8 cellular contexts compared by ENCODE assay signal in genomic region chr5:50440651-50441478, GRCh38. TPM values are rescaled to one million over a fixed set of nuclear protein-coding genes. Genes with fewer than 3 reads are reported as not detected.
DNase-seq lines count a peak whose midpoint lies in the region; ATAC-seq, FAIRE-seq and TF ChIP-seq lines count a peak whose summit lies in the region.

Gene EMB (minus strand): TSS chr5:50441288. CDS start chr5:50441151, 137 bp downstream.

- H3K9me3 ChIP-seq in Karpas-422 (ENCODE audit: low read length) (no peaks in the 10 kb centered on the region), astrocyte (ENCODE audit: insufficient read depth, low read depth, low read length) (no peaks in the 10 kb centered on the region)

- H3K9ac ChIP-seq in Karpas-422 (ENCODE audit: low read length): peak within 1 kb of the TSS; percentile 97
- peak within 1 kb of the TSS; percentile 50 for H3K9ac ChIP-seq in astrocyte (ENCODE audit: low read length)

- H3K36me3 ChIP-seq in Karpas-422 (ENCODE audit: insufficient read depth, low read length) (peaks cover 10% of the 10 kb centered on the region; the same call in 1 of the 2 replicates), astrocyte (ENCODE audit: insufficient read depth, low read length) (no peaks in the 10 kb centered on the region)

- H3K27me3 ChIP-seq in Karpas-422 (ENCODE audit: low read length) (no peaks in the 10 kb centered on the region), astrocyte (ENCODE audit: insufficient read depth, low read length) (no peaks in the 10 kb centered on the region)

- H3K4me2 ChIP-seq in Karpas-422 (ENCODE audit: low read depth, low read length, poor library complexity, severe bottlenecking) (peak within 1 kb of the TSS; percentile 85), astrocyte (ENCODE audit: low read length) (peak within 1 kb of the TSS; percentile 78)

- H3K27me3 Mint-ChIP-seq in astrocyte (ENCODE audit: low read depth, unreplicated experiment): no peaks in the 10 kb centered on the region

- H3K27ac Mint-ChIP-seq in astrocyte (ENCODE audit: unreplicated experiment): no peak within 1 kb of the TSS

- no peak within 1 kb of the TSS; the same call in 1 of the 2 replicates for H2AFZ ChIP-seq in Karpas-422 (ENCODE audit: low read length)
- H2AFZ ChIP-seq in astrocyte (ENCODE audit: low read depth, low read length): peak within 1 kb of the TSS; percentile 50

- peaks cover 70% of the 10 kb centered on the region for H3K4me1 ChIP-seq in Karpas-422 (ENCODE audit: low read length)
- no peaks in the 10 kb centered on the region for H3K4me1 ChIP-seq in astrocyte (ENCODE audit: insufficient read depth, low read length)

- no peak for TF ChIP-seq CTCF in astrocyte (IDR thresholded peaks at IDR 0.05; ENCODE audit: insufficient read depth, low read depth, low read length)

- no peaks in the 10 kb centered on the region for H3K9me3 Mint-ChIP-seq in astrocyte (ENCODE audit: unreplicated experiment)

- H3K36me3 Mint-ChIP-seq in astrocyte (ENCODE audit: low read depth, unreplicated experiment): no peaks in the 10 kb centered on the region

- H3K79me2 ChIP-seq in Karpas-422 (ENCODE audit: low read length) (peaks cover 72% of the 10 kb centered on the region), astrocyte (ENCODE audit: insufficient read depth, low read length) (no peaks in the 10 kb centered on the region)

- H3K4me3 ChIP-seq in Karpas-422 (ENCODE audit: low read length) (peak within 1 kb of the TSS; percentile 87), astrocyte (ENCODE audit: insufficient read depth, low read depth, low read length) (peak within 1 kb of the TSS; percentile 49)

- peak; percentile 33 for DNase-seq in ELR (ENCODE audit: low read depth)
- peak; percentile 96 for DNase-seq in Karpas-422
- peak; percentile 45 to 95 (median 68) for DNase-seq in T-helper 2 cell
- peak; percentile 24 for DNase-seq in astrocyte (ENCODE audit: low read depth)
- DNase-seq in iPS-NIHi7 (ENCODE audit: extremely low spot score): peak; percentile 77
- peak; percentile 66 to 80 (median 75) for DNase-seq in stimulated activated CD4-positive, alpha-beta T cell treated with anti-CD3 and anti-CD28 coated beads, Interleukin-12 subunit alpha, Interleukin-12 subunit beta, amount 100 ng/mL, for 48 hours (ENCODE audit: low read depth in 2 of 3, low spot score in 1 of 3)
- no peak for DNase-seq in NCI-H2029 treated with DMSO at 0.1 percent for 48 hours (lab: John Stamatoyannopoulos, UW)

- no peaks in the 10 kb centered on the region for H3K9me2 ChIP-seq in Karpas-422 (replicated peaks; ENCODE audit: insufficient read depth, low read length)

- H4K20me1 ChIP-seq in Karpas-422 (ENCODE audit: insufficient read depth, low read depth, low read length): peaks cover 6% of the 10 kb centered on the region; the same call in 1 of the 2 replicates
- H4K20me1 ChIP-seq in astrocyte (ENCODE audit: insufficient read depth, low read length): no peaks in the 10 kb centered on the region

- no peak for FAIRE-seq in astrocyte (lab: Jason Lieb, UNC)

- H3K4me3 Mint-ChIP-seq in astrocyte (ENCODE audit: unreplicated experiment): peak within 1 kb of the TSS; percentile 90

- no peaks in the 10 kb centered on the region for H3K4me1 Mint-ChIP-seq in astrocyte (ENCODE audit: low read depth, unreplicated experiment)

- ATAC-seq in GM21619 (IDR thresholded peaks at IDR 0.05; ENCODE audit: unreplicated experiment): peak; percentile 60

- H3K27ac ChIP-seq in Karpas-422 (ENCODE audit: low read length) (peak within 1 kb of the TSS; percentile 95), astrocyte (ENCODE audit: low read depth, low read length) (no peak within 1 kb of the TSS)

RNA-seq across cellular contexts. Expression of gene EMB, which starts in this region (rescaled TPM):
- total RNA-seq in Karpas-422 (2014; rRNA removed; shearing (Covaris generic); ENCODE audit: low replicate concordance): 166 and 376 TPM in 2 replicates
- 19.8 and 25.7 TPM in 2 replicates for total RNA-seq in astrocyte
